In genomic region chr3:13054705-13055285, GRCh38 we compare ENCODE assay signal across 23 cellular contexts.
"Had no signal": no experiment of that assay in that cellular context is flagged by ENCODE, and none has a peak within 500 bp of the region (broad histone marks: within the 10 kb centered on the region; RNA-seq: fewer than 3 reads in every experiment).

No MANE protein-coding gene starts in this region.

- H3K27me3 ChIP-seq: adrenal gland, pancreas, sigmoid colon, upper lobe of left lung, vagina had no signal

- ATAC-seq: activated CD4-positive, alpha-beta T cell treated with anti-CD3 and anti-CD28 coated beads for 36 hours; naive thymus-derived CD4-positive, alpha-beta T cell; pancreas had no signal

- H3K4me3 ChIP-seq: adrenal gland, pancreas, prostate gland, sigmoid colon, upper lobe of left lung, vagina had no signal

- H3K4me1 ChIP-seq: adrenal gland, pancreas, prostate gland, sigmoid colon, vagina had no signal

- H3K9me3 ChIP-seq: adrenal gland, pancreas, prostate gland, sigmoid colon, upper lobe of left lung, vagina had no signal

- DNase-seq: activated CD4-positive, alpha-beta T cell treated with anti-CD3 and anti-CD28 coated beads for 36 hours; activated CD4-positive, CD25-positive, alpha-beta regulatory T cell; activated effector memory CD4-positive, alpha-beta T cell treated with Interleukin-2 at 50 U/mL for 16 hours; activated naive CD4-positive, alpha-beta T cell treated with anti-CD3 and anti-CD28 coated beads for 36 hours; activated naive CD8-positive, alpha-beta T cell treated with anti-CD3 and anti-CD28 coated beads for 36 hours; activated T-cell treated with anti-CD3 and anti-CD28 coated beads for 4 hours; adrenal gland; central memory CD4-positive, alpha-beta T cell; effector CD4-positive, alpha-beta T cell; islet precursor cell; left cardiac atrium; mammary epithelial cell; naive thymus-derived CD4-positive, alpha-beta T cell; retina; sigmoid colon; small intestine; stimulated activated naive CD4-positive, alpha-beta T cell; T-helper 1 cell had no signal

- H3K27ac ChIP-seq: adrenal gland, epithelial cell of prostate, pancreas, prostate gland, sigmoid colon, upper lobe of left lung, vagina had no signal

- H3K36me3 ChIP-seq: adrenal gland, pancreas, prostate gland, sigmoid colon, upper lobe of left lung, vagina had no signal
